15 cellular contexts compared by ENCODE assay signal in the genomic region with DNA sequence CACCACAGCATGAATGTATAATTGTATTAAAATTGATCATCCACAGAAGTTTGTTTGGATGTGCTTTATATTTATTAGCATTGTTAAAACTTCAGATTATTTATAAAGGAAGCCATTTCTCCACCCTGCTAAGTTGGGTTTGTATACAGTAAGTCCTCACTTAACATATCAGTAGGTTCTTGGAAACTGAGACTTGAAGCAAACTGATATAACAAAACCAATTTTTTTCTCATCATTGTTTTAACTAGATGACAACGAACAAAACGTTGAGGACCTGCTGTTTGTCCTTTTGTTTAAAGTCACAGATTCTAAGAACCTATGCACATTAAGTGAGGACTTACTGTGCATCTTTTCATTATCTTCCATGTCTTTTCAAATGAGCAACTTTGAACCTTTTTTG. TPM values are rescaled to one million over a fixed set of nuclear protein-coding genes. Genes with fewer than 3 reads are reported as not detected.
DNase-seq lines count a peak whose midpoint lies in the region; ATAC-seq and TF ChIP-seq lines count a peak whose summit lies in the region.
"Had no signal": no experiment of that assay in that cellular context is flagged by ENCODE, and none has a peak within 500 bp of the region (broad histone marks: within the 10 kb centered on the region; RNA-seq: fewer than 3 reads in every experiment).

No MANE protein-coding gene starts in this region.

- DNase-seq in activated CD4-positive, alpha-beta T cell treated with anti-CD3 and anti-CD28 coated beads, Interleukin-2, amount 10 ng/mL, durations not matched to agents 24 days and 14 days: peak; percentile 14
- no peak for DNase-seq in activated CD4-positive, alpha-beta T cell treated with anti-CD3 and anti-CD28 coated beads for 1 hour
- no peak for DNase-seq in CD4-positive, alpha-beta T cell
- no peak for DNase-seq in HFFc6
- DNase-seq in foreskin keratinocyte: no peak
- no peak for DNase-seq in ureter (ENCODE audit: low spot score)
- no peak for DNase-seq in NCI-H1048 (lab: John Stamatoyannopoulos, UW)
- DNase-seq: C1 segment of cervical spinal cord, GF-D8, MG63, NCI-H1105, NCI-H187, PC-9 had no signal

- H3K4me1 Mint-ChIP-seq in activated CD4-positive, alpha-beta T cell treated with anti-CD3 and anti-CD28 coated beads, Interleukin-2, amount 10 ng/mL, durations not matched to agents 24 days and 14 days: peaks cover 16% of the 10 kb centered on the region
- H3K4me1 Mint-ChIP-seq in CD4-positive, alpha-beta T cell (ENCODE audit: low read depth): peaks cover 23% of the 10 kb centered on the region
- peaks cover 31% of the 10 kb centered on the region for H3K4me1 Mint-ChIP-seq in HFFc6 (ENCODE audit: low read depth)

- no peaks in the 10 kb centered on the region for H3K9me3 ChIP-seq in CD4-positive, alpha-beta T cell (ENCODE audit: control insufficient read depth, low read length)
- H3K9me3 ChIP-seq: MG63 had no signal

- H3K27me3 ChIP-seq in CD4-positive, alpha-beta T cell (ENCODE audit: control insufficient read depth, insufficient read depth, low read length): no peaks in the 10 kb centered on the region
- H3K27me3 ChIP-seq in foreskin keratinocyte: no peaks in the 10 kb centered on the region
- H3K27me3 ChIP-seq: MG63 had no signal

- no peak for ATAC-seq in CD4-positive, alpha-beta T cell (ENCODE audit: poor library complexity)
- ATAC-seq in foreskin keratinocyte: no peak
- no peak for ATAC-seq in HG02938 (IDR thresholded peaks at IDR 0.05; ENCODE audit: unreplicated experiment)

- no peak overlapping the region for H3K27ac ChIP-seq in CD4-positive, alpha-beta T cell (ENCODE audit: low read depth, low read length)
- H3K27ac ChIP-seq in foreskin keratinocyte: peak overlapping the region; percentile 17
- H3K27ac ChIP-seq: KMS-11 had no signal

- no peaks in the 10 kb centered on the region for H3K9me3 Mint-ChIP-seq in activated CD4-positive, alpha-beta T cell treated with anti-CD3 and anti-CD28 coated beads, Interleukin-2, amount 10 ng/mL, durations not matched to agents 24 days and 14 days
- H3K9me3 Mint-ChIP-seq in CD4-positive, alpha-beta T cell: no peaks in the 10 kb centered on the region
- no peaks in the 10 kb centered on the region for H3K9me3 Mint-ChIP-seq in HFFc6

- CTCF ChIA-PET in CD4-positive, alpha-beta T cell (lab: Charles Lee): no interaction called here

- no peak overlapping the region for H3K27ac Mint-ChIP-seq in activated CD4-positive, alpha-beta T cell treated with anti-CD3 and anti-CD28 coated beads, Interleukin-2, amount 10 ng/mL, durations not matched to agents 24 days and 14 days
- peak overlapping the region; percentile 60 for H3K27ac Mint-ChIP-seq in CD4-positive, alpha-beta T cell
- peak overlapping the region; percentile 40; the same call in 1 of the 2 replicates for H3K27ac Mint-ChIP-seq in HFFc6

- H3K36me3 Mint-ChIP-seq in activated CD4-positive, alpha-beta T cell treated with anti-CD3 and anti-CD28 coated beads, Interleukin-2, amount 10 ng/mL, durations not matched to agents 24 days and 14 days (ENCODE audit: low read depth): peaks cover 44% of the 10 kb centered on the region
- peaks cover 60% of the 10 kb centered on the region for H3K36me3 Mint-ChIP-seq in CD4-positive, alpha-beta T cell (ENCODE audit: low read depth)
- H3K36me3 Mint-ChIP-seq in HFFc6 (ENCODE audit: low read depth): peaks cover 32% of the 10 kb centered on the region

- H3K4me3 Mint-ChIP-seq in activated CD4-positive, alpha-beta T cell treated with anti-CD3 and anti-CD28 coated beads, Interleukin-2, amount 10 ng/mL, durations not matched to agents 24 days and 14 days: no peak overlapping the region
- H3K4me3 Mint-ChIP-seq in CD4-positive, alpha-beta T cell: no peak overlapping the region
- no peak overlapping the region for H3K4me3 Mint-ChIP-seq in HFFc6

- peaks cover 7% of the 10 kb centered on the region for H3K4me1 ChIP-seq in foreskin keratinocyte

- intact Hi-C loops in activated CD4-positive, alpha-beta T cell treated with anti-CD3 and anti-CD28 coated beads, Interleukin-2, amount 10 ng/mL, durations not matched to agents 24 days and 14 days (cut with micrococcal nuclease): no loop called here
- intact Hi-C loops in CD4-positive, alpha-beta T cell (cut with DNase I, micrococcal nuclease): no loop called here

- POLR2A ChIA-PET in CD4-positive, alpha-beta T cell (lab: Charles Lee): interaction anchor here (0.6 kb wide), 1 partner anchor 16 kb away, joined by 4 read pairs; no protein-coding TSS in a partner anchor

- no peak for TF ChIP-seq CTCF in CD4-positive, alpha-beta T cell (IDR thresholded peaks at IDR 0.05)
- TF ChIP-seq CTCF in HFFc6 (IDR thresholded peaks at IDR 0.05) (no peak), foreskin keratinocyte (conservative IDR thresholded peaks at IDR 0.05) (no peak)

- H3K27me3 Mint-ChIP-seq in activated CD4-positive, alpha-beta T cell treated with anti-CD3 and anti-CD28 coated beads, Interleukin-2, amount 10 ng/mL, durations not matched to agents 24 days and 14 days: no peaks in the 10 kb centered on the region
- H3K27me3 Mint-ChIP-seq in CD4-positive, alpha-beta T cell: no peaks in the 10 kb centered on the region
- no peaks in the 10 kb centered on the region; the same call in 1 of the 2 replicates for H3K27me3 Mint-ChIP-seq in HFFc6 (ENCODE audit: insufficient read depth)

RNA-seq across cellular contexts. Expression of a gene that starts 17.1 kb away (rescaled TPM):
- 17.1 and 17.4 TPM in 2 replicates for total RNA-seq in activated CD4-positive, alpha-beta T cell treated with anti-CD3 and anti-CD28 coated beads, Interleukin-2, amount 10 ng/mL, durations not matched to agents 24 days and 14 days
- 10 to 100 TPM; 12.5 to 13.7 TPM for total RNA-seq in CD4-positive, alpha-beta T cell
- 10 to 100 TPM; 11.8 to 15.2 (median 14.4) TPM for total RNA-seq in HFFc6 (2021; fragmentation: NEBNext Ultra II Directional; extraction: Animal tissue kit (Norgen Biotek cat#: 25700))
- 12.8 and 14.9 TPM in 2 replicates for total RNA-seq in foreskin keratinocyte
- polyA plus RNA-seq in foreskin keratinocyte: 3.5 and 4.6 TPM in 2 replicates
- total RNA-seq in ureter: 10.9 TPM

RNA-seq across cellular contexts. Expression of a gene that starts 27.1 kb away (rescaled TPM):
- 10.9 and 11.7 TPM in 2 replicates for total RNA-seq in activated CD4-positive, alpha-beta T cell treated with anti-CD3 and anti-CD28 coated beads, Interleukin-2, amount 10 ng/mL, durations not matched to agents 24 days and 14 days
- total RNA-seq in CD4-positive, alpha-beta T cell: 10 to 100 TPM; 15.0 to 16.0 TPM
- 1 to 10 TPM; 4.0 to 5.8 (median 5.2) TPM for total RNA-seq in HFFc6 (2021; fragmentation: NEBNext Ultra II Directional; extraction: Animal tissue kit (Norgen Biotek cat#: 25700))
- total RNA-seq in foreskin keratinocyte (8.4 and 8.7 TPM in 2 replicates), ureter (11.1 TPM)
- 5.1 and 5.3 TPM in 2 replicates for polyA plus RNA-seq in foreskin keratinocyte

RNA-seq across cellular contexts. Expression of a gene that starts 27.2 kb away (rescaled TPM):
- 27.9 and 29.6 TPM in 2 replicates for total RNA-seq in activated CD4-positive, alpha-beta T cell treated with anti-CD3 and anti-CD28 coated beads, Interleukin-2, amount 10 ng/mL, durations not matched to agents 24 days and 14 days
- total RNA-seq in CD4-positive, alpha-beta T cell: 10 to 100 TPM; 34.6 to 35.8 TPM
- 10 to 100 TPM; 18.7 to 23.3 (median 20.4) TPM for total RNA-seq in HFFc6 (2021; fragmentation: NEBNext Ultra II Directional; extraction: Animal tissue kit (Norgen Biotek cat#: 25700))
- total RNA-seq in foreskin keratinocyte: 20.4 and 25.7 TPM in 2 replicates
- 18.8 and 22.2 TPM in 2 replicates for polyA plus RNA-seq in foreskin keratinocyte
- total RNA-seq in ureter: 14.1 TPM
